ENCODE assay signal across 1 cellular context in the genomic region with DNA sequence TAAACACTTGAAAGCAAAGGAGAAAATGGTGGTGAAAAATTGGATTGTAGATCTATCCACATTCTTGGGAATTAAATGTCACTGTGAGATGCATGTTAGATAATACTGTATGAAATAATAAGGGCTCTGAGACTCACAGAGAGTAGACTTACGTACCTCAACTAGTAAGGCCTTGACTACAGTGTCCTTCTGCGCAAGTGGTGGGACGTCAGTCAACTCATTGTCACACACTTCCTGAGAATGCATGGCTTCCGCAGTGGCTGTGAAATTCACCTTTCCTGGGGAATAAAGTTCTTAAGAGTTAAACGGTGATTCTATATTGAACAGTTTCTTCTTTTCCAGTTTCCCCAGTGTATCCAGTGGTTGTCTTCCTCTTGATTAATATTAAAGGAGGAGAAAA.
TF ChIP-seq lines count a peak whose summit lies in the region.

No MANE protein-coding gene starts in this region.

TF ChIP-seq in liver, 16 proteins besides CTCF, POLR2A, EP300 and RAD21:
- TF ChIP-seq, protein P1, sequence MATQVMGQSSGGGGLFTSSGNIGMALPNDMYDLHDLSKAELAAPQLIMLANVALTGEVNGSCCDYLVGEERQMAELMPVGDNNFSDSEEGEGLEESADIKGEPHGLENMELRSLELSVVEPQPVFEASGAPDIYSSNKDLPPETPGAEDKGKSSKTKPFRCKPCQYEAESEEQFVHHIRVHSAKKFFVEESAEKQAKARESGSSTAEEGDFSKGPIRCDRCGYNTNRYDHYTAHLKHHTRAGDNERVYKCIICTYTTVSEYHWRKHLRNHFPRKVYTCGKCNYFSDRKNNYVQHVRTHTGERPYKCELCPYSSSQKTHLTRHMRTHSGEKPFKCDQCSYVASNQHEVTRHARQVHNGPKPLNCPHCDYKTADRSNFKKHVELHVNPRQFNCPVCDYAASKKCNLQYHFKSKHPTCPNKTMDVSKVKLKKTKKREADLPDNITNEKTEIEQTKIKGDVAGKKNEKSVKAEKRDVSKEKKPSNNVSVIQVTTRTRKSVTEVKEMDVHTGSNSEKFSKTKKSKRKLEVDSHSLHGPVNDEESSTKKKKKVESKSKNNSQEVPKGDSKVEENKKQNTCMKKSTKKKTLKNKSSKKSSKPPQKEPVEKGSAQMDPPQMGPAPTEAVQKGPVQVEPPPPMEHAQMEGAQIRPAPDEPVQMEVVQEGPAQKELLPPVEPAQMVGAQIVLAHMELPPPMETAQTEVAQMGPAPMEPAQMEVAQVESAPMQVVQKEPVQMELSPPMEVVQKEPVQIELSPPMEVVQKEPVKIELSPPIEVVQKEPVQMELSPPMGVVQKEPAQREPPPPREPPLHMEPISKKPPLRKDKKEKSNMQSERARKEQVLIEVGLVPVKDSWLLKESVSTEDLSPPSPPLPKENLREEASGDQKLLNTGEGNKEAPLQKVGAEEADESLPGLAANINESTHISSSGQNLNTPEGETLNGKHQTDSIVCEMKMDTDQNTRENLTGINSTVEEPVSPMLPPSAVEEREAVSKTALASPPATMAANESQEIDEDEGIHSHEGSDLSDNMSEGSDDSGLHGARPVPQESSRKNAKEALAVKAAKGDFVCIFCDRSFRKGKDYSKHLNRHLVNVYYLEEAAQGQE (IDR thresholded peaks at IDR 0.05): no peak
- no peak for TF ChIP-seq EGR1 (IDR thresholded peaks at IDR 0.05; ENCODE audit: low read depth in 2 of 2)
- no peak for TF ChIP-seq SP1 (IDR thresholded peaks at IDR 0.05)
- TF ChIP-seq, protein P2, sequence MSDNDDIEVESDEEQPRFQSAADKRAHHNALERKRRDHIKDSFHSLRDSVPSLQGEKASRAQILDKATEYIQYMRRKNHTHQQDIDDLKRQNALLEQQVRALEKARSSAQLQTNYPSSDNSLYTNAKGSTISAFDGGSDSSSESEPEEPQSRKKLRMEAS (IDR thresholded peaks at IDR 0.05): no peak
- TF ChIP-seq, protein P3, sequence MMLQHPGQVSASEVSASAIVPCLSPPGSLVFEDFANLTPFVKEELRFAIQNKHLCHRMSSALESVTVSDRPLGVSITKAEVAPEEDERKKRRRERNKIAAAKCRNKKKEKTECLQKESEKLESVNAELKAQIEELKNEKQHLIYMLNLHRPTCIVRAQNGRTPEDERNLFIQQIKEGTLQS (IDR thresholded peaks at IDR 0.05): no peak
- no peak for TF ChIP-seq HNF4A (conservative IDR thresholded peaks at IDR 0.05)
- no peak for TF ChIP-seq FOXA2 (IDR thresholded peaks at IDR 0.05)
- TF ChIP-seq, protein P4, sequence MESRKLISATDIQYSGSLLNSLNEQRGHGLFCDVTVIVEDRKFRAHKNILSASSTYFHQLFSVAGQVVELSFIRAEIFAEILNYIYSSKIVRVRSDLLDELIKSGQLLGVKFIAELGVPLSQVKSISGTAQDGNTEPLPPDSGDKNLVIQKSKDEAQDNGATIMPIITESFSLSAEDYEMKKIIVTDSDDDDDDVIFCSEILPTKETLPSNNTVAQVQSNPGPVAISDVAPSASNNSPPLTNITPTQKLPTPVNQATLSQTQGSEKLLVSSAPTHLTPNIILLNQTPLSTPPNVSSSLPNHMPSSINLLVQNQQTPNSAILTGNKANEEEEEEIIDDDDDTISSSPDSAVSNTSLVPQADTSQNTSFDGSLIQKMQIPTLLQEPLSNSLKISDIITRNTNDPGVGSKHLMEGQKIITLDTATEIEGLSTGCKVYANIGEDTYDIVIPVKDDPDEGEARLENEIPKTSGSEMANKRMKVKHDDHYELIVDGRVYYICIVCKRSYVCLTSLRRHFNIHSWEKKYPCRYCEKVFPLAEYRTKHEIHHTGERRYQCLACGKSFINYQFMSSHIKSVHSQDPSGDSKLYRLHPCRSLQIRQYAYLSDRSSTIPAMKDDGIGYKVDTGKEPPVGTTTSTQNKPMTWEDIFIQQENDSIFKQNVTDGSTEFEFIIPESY (IDR thresholded peaks at IDR 0.05): no peak
